In the genomic region with DNA sequence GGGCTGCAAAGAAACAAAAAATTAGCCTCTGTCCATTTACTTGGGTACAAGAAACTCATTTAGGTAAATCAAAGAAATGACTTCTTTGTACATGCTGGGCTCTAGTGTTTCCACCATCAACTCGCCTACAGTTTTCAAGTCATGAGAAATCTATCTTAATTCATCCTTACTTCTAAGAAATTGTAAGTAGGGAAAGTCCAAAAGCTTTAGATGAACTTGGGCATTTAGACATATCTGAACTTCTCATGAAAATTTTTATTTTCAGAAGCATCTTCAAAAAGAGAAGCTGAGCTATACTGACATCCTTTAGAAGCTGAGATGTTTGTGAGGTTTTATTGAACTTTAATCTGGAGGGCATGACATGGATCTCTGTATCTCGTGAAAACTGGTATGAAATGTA, we compare ENCODE assay signal across 10 cellular contexts.
"Had no signal": no experiment of that assay in that cellular context is flagged by ENCODE, and none has a peak within 500 bp of the region (broad histone marks: within the 10 kb centered on the region; RNA-seq: fewer than 3 reads in every experiment).

No MANE protein-coding gene starts in this region.

- DNase-seq: activated naive CD4-positive, alpha-beta T cell treated with anti-CD3 and anti-CD28 coated beads, Interleukin-2, amount 10 ng/mL, durations not matched to agents 7 days and 5 days; hypothalamus; lower lobe of right lung; SHP77 treated with DMSO at 0.1 percent for 48 hours; small intestine; substantia nigra; transverse colon had no signal

- ATAC-seq: esophagus mucosa, lower lobe of right lung had no signal

- H3K9me3 ChIP-seq: lower lobe of right lung, transverse colon had no signal

- H3K27me3 Mint-ChIP-seq: activated naive CD4-positive, alpha-beta T cell treated with anti-CD3 and anti-CD28 coated beads, Interleukin-2, amount 10 ng/mL, durations not matched to agents 7 days and 5 days had no signal

- H3K4me1 Mint-ChIP-seq: activated naive CD4-positive, alpha-beta T cell treated with anti-CD3 and anti-CD28 coated beads, Interleukin-2, amount 10 ng/mL, durations not matched to agents 7 days and 5 days had no signal

- H3K27ac Mint-ChIP-seq: activated naive CD4-positive, alpha-beta T cell treated with anti-CD3 and anti-CD28 coated beads, Interleukin-2, amount 10 ng/mL, durations not matched to agents 7 days and 5 days; mesothelial cell of epicardium had no signal

- H3K27ac ChIP-seq: lower lobe of right lung, right atrium auricular region, transverse colon had no signal

- H3K4me3 Mint-ChIP-seq: activated naive CD4-positive, alpha-beta T cell treated with anti-CD3 and anti-CD28 coated beads, Interleukin-2, amount 10 ng/mL, durations not matched to agents 7 days and 5 days; mesothelial cell of epicardium had no signal

- H3K36me3 ChIP-seq: lower lobe of right lung had no signal
